ENCODE assay signal across 19 cellular contexts in the genomic region with DNA sequence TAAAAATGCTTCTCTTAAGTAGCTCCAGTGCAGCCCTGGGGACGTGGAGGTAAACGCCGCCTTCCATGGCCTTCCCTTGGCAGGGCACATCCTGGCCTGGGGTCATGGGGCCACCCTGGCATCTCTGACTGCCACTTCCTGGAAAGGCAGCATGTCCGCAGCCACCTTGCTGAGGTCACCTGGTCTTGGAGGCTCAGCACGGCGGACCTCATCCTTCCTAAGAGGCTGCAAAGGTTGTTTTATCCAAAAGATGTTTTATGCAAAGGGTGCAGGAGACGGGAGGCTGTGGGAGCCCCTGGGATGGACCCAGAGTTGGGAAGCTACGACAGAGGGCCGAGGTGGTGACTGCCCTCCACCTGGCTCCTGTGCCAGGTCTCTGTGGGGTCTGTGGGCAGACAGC.
A peak's percentile ranks its signal among the peaks of the same experiment; 100 is the strongest.
DNase-seq lines count a peak whose midpoint lies in the region; TF ChIP-seq lines count a peak whose summit lies in the region.
"Had no signal": no experiment of that assay in that cellular context is flagged by ENCODE, and none has a peak within 500 bp of the region (broad histone marks: within the 10 kb centered on the region; RNA-seq: fewer than 3 reads in every experiment).

No MANE protein-coding gene starts in this region.

- H3K23ac ChIP-seq in H9 (ENCODE audit: insufficient read length, low read depth, low read length): no peak overlapping the region

- H2BK120ac ChIP-seq in H9 (ENCODE audit: low read depth, low read length, poor library complexity, severe bottlenecking): no peak overlapping the region

- POLR2A ChIA-PET in CD4-positive, alpha-beta memory T cell (lab: Charles Lee; ENCODE audit: partially characterized antibody): no interaction called here

- H3K4me2 ChIP-seq in BLaER1 (peak overlapping the region; percentile 77), H9 (ENCODE audit: insufficient read depth, insufficient read length, low read length) (no peak overlapping the region)

- no peaks in the 10 kb centered on the region for H3K79me2 ChIP-seq in H9 (ENCODE audit: insufficient read depth, low read length)

- no CpG with 5 or more reads among the region's 9 CpGs for WGBS in H9 (ENCODE audit: extremely low coverage, insufficient read length, low lambda C conversion rate)
- 77 to 82% (median 80%) methylated on average over 9 of the region's 9 CpGs for WGBS in spleen, 5 donors

- H3K9me3 Mint-ChIP-seq in H9: peaks cover 0 to 2% of the 10 kb centered on the region in 2 experiments; a peak in 1 of 5 replicates
- H3K9me3 Mint-ChIP-seq in CD4-positive, alpha-beta memory T cell: peaks cover 0 to 5% (median under 1%) of the 10 kb centered on the region in 8 donors

- intact Hi-C loops in spleen (cut with DNase I; ENCODE audit: low total_unique reads): no loop called here
- intact Hi-C loops in CD4-positive, alpha-beta memory T cell (cut with micrococcal nuclease): no loop called here

- TF ChIP-seq CTCF in H9 (conservative IDR thresholded peaks at IDR 0.05) (no peak), spleen (IDR thresholded peaks at IDR 0.05 in 8 of 11, conservative IDR thresholded peaks at IDR 0.05 in 3 of 11) (no peak)

- no peak overlapping the region for H4K5ac ChIP-seq in H9 (ENCODE audit: insufficient read length, low read depth, low read length)

- peaks cover 35% of the 10 kb centered on the region for H3K36me3 ChIP-seq in BLaER1
- no peaks in the 10 kb centered on the region for H3K36me3 ChIP-seq in spleen
- H3K36me3 ChIP-seq in CD4-positive, alpha-beta memory T cell (ENCODE audit: insufficient read depth, low read length): no peaks in the 10 kb centered on the region
- H3K36me3 ChIP-seq: Peyer's patch had no signal

- H3K23me2 ChIP-seq in H9 (ENCODE audit: insufficient read length, low read depth, low read length, poor library complexity, severe bottlenecking): no peaks in the 10 kb centered on the region

- H3K27me3 ChIP-seq in BLaER1 (no peaks in the 10 kb centered on the region), H9 (ENCODE audit: insufficient read depth, low read length) (no peaks in the 10 kb centered on the region), spleen (replicated peaks in 1 of 7) (no peaks in the 10 kb centered on the region)
- no peaks in the 10 kb centered on the region for H3K27me3 ChIP-seq in CD4-positive, alpha-beta memory T cell (ENCODE audit: insufficient read depth, low read length)
- H3K27me3 ChIP-seq: Peyer's patch had no signal

- no peak overlapping the region for H2BK12ac ChIP-seq in H9 (ENCODE audit: insufficient read length, low read depth, low read length)

- H3K4me1 Mint-ChIP-seq in H9: no peaks in the 10 kb centered on the region; a peak in 1 of 4 replicates
- no peaks in the 10 kb centered on the region for H3K4me1 Mint-ChIP-seq in CD4-positive, alpha-beta memory T cell
- H3K4me1 Mint-ChIP-seq: CD14-positive monocyte had no signal

- H3K27ac Mint-ChIP-seq in H9: no peak overlapping the region
- no peak overlapping the region for H3K27ac Mint-ChIP-seq in CD4-positive, alpha-beta memory T cell
- H3K27ac Mint-ChIP-seq: CD14-positive monocyte had no signal

- no peak overlapping the region for H2AFZ ChIP-seq in H9 (ENCODE audit: low read length)

- no peak overlapping the region for H2AK5ac ChIP-seq in H9 (ENCODE audit: insufficient read length, low read length)

- no peak overlapping the region for H2BK5ac ChIP-seq in H9 (ENCODE audit: insufficient read length, low read length)

- TF ChIP-seq POLR2A in spleen (IDR thresholded peaks at IDR 0.05): no peak

- H3K9ac ChIP-seq in BLaER1: 0 out of 2 replicates have a peak overlapping the region, but pooled peaks have one; percentile 7
- no peak overlapping the region for H3K9ac ChIP-seq in H9 (ENCODE audit: extremely low read depth, insufficient read length, low read length)

- no peak overlapping the region for H3K56ac ChIP-seq in H9 (ENCODE audit: insufficient read length, low read depth, low read length)

- CTCF ChIA-PET in CD4-positive, alpha-beta memory T cell (lab: Charles Lee; ENCODE audit: partially characterized antibody): no interaction called here

- H3K9me3 ChIP-seq in BLaER1 (no peaks in the 10 kb centered on the region), H9 (ENCODE audit: control insufficient read depth, low read depth, low read length) (no peaks in the 10 kb centered on the region), spleen (no peaks in the 10 kb centered on the region)
- no peaks in the 10 kb centered on the region for H3K9me3 ChIP-seq in CD4-positive, alpha-beta memory T cell (ENCODE audit: control insufficient read depth in 1 of 2, low read length in 2 of 2)
- H3K9me3 ChIP-seq: Peyer's patch had no signal

- H2BK15ac ChIP-seq in H9 (ENCODE audit: low read depth, low read length): no peak overlapping the region

- no peak overlapping the region for H3K18ac ChIP-seq in H9 (ENCODE audit: insufficient read length, low read depth, low read length)

- H2BK20ac ChIP-seq in H9 (ENCODE audit: low read depth, low read length, poor library complexity, severe bottlenecking): no peak overlapping the region

- H4K8ac ChIP-seq in H9 (replicated peaks; ENCODE audit: insufficient read length, low read depth, low read length): no peak overlapping the region

- H3K4me3 Mint-ChIP-seq in H9: no peak overlapping the region
- H3K4me3 Mint-ChIP-seq in CD4-positive, alpha-beta memory T cell: no peak overlapping the region
- H3K4me3 Mint-ChIP-seq: CD14-positive monocyte had no signal

- H3K4me3 ChIP-seq in BLaER1 (no peak overlapping the region; the same call in 1 of the 2 replicates), spleen (no peak overlapping the region)
- no peak overlapping the region for H3K4me3 ChIP-seq in CD4-positive, alpha-beta memory T cell (ENCODE audit: low read length in 2 of 2)
- H3K4me3 ChIP-seq: Peyer's patch had no signal

- H3T11ph ChIP-seq in H9 (ENCODE audit: low read length): no peak overlapping the region

- peak; percentile 4 for DNase-seq in H9
- peak; percentile 55 for DNase-seq in mesenteric fat pad (ENCODE audit: low spot score)
- DNase-seq in spleen: peak; percentile 47
- DNase-seq in activated T-cell treated with anti-CD3 and anti-CD28 coated beads, Interleukin-2, amount 50 U/mL, for 48 hours: no peak
- no peak for DNase-seq in CD4-positive, alpha-beta memory T cell
- DNase-seq in kidney tubule cell (ENCODE audit: low spot score): no peak
- DNase-seq: DMS 273 treated with DMSO at 0.1 percent for 48 hours; DND-41; H7; KG1; MV-4-11; NCI-H1694 treated with DMSO at 0.1 percent for 48 hours; NCI-H2107; NCI-H510A; NCI-H748 treated with DMSO at 0.1 percent for 48 hours; NK-92 treated with Interleukin-12 subunit alpha and Interleukin-12 subunit beta, amount 100 ng/mL, for 24 hours had no signal

- H3K79me1 ChIP-seq in H9 (ENCODE audit: insufficient read depth, low read depth, low read length, poor library complexity, severe bottlenecking): no peaks in the 10 kb centered on the region

- H4K91ac ChIP-seq in H9 (ENCODE audit: insufficient read length, low read depth, low read length): no peak overlapping the region

- peak overlapping the region; percentile 92 for H3K27ac ChIP-seq in BLaER1
- H3K27ac ChIP-seq in H9 (ENCODE audit: insufficient read length, low read depth, low read length): no peak overlapping the region
- H3K27ac ChIP-seq in spleen: no peak overlapping the region
- no peak overlapping the region for H3K27ac ChIP-seq in CD4-positive, alpha-beta memory T cell (ENCODE audit: low read depth, low read length)
- H3K27ac ChIP-seq: Peyer's patch had no signal

- H3K36me3 Mint-ChIP-seq in H9 (ENCODE audit: insufficient read depth in 1 of 3, low read depth in 3 of 3): peaks cover 0 to 4% (median 0%) of the 10 kb centered on the region in 3 experiments; a peak in 2 of 7 replicates
- no peaks in the 10 kb centered on the region for H3K36me3 Mint-ChIP-seq in CD4-positive, alpha-beta memory T cell
- H3K36me3 Mint-ChIP-seq: CD14-positive monocyte had no signal

- H4K20me1 ChIP-seq in BLaER1 (no peaks in the 10 kb centered on the region), H9 (ENCODE audit: control insufficient read depth, insufficient read depth, insufficient read length) (no peaks in the 10 kb centered on the region)

- peaks cover 95% of the 10 kb centered on the region for H3K4me1 ChIP-seq in BLaER1
- H3K4me1 ChIP-seq in H9 (ENCODE audit: insufficient read depth, low read length): no peaks in the 10 kb centered on the region
- H3K4me1 ChIP-seq in spleen: no peaks in the 10 kb centered on the region
- H3K4me1 ChIP-seq in CD4-positive, alpha-beta memory T cell (ENCODE audit: insufficient read depth, low read length): no peaks in the 10 kb centered on the region
- H3K4me1 ChIP-seq: Peyer's patch had no signal

- H3K14ac ChIP-seq in H9 (ENCODE audit: insufficient read depth, low read length): no peak overlapping the region

- H3K4ac ChIP-seq in H9 (ENCODE audit: low read depth, low read length): no peak overlapping the region

- no peaks in the 10 kb centered on the region for H3K27me3 Mint-ChIP-seq in H9 (ENCODE audit: low read depth)
- H3K27me3 Mint-ChIP-seq in CD4-positive, alpha-beta memory T cell: no peaks in the 10 kb centered on the region

Comparison
In these comparisons a context has a peak if more than half of its experiments do, and no peak if none do; other contexts are left out.
1. DNase-seq: peak in H9 (single experiment), mesenteric fat pad (single experiment) and spleen (single experiment); none in activated T-cell treated with anti-CD3 and anti-CD28 coated beads, Interleukin-2, amount 50 U/mL, for 48 hours (0 of 2), CD4-positive, alpha-beta memory T cell (0 of 5) and kidney tubule cell (single experiment).